Comparison of ENCODE assay signal across 9 cellular contexts in genomic region chr1:94543003-94543402, GRCh38. TPM values are rescaled to one million over a fixed set of nuclear protein-coding genes. Genes with fewer than 3 reads are reported as not detected.
DNase-seq lines count a peak whose midpoint lies in the region; ATAC-seq and TF ChIP-seq lines count a peak whose summit lies in the region.
"Had no signal": no experiment of that assay in that cellular context is flagged by ENCODE, and none has a peak within 500 bp of the region (broad histone marks: within the 10 kb centered on the region; RNA-seq: fewer than 3 reads in every experiment).

No MANE protein-coding gene starts in this region.

- H3K27ac ChIP-seq in heart left ventricle = peak overlapping the region; percentile 80 to 95 (median 92)
- no peak overlapping the region for H3K27ac ChIP-seq in iPS-20b (ENCODE audit: low read length)
- peak overlapping the region in 3 of 4 donors; percentile 85 to 96 (median 88) for H3K27ac ChIP-seq in upper lobe of left lung
- peak overlapping the region in 1 of 4 donors; percentile 93 for H3K27ac ChIP-seq in body of pancreas

- H3K36me3 Mint-ChIP-seq in activated T-helper 2 cell treated with anti-CD3 and anti-CD28 coated beads, Interferon-gamma antibody, Interleukin-2, Interleukin-4, amounts not matched to agents 10 μg/mL and 5 μg/mL and 100 μg/mL, durations not matched to agents 14 hours and 24 hours and 36 hours (ENCODE audit: low read depth) = no peaks in the 10 kb centered on the region

- H3K9me3 ChIP-seq in heart left ventricle (no peaks in the 10 kb centered on the region), iPS-20b (ENCODE audit: insufficient read depth, low read depth, low read length) (no peaks in the 10 kb centered on the region), upper lobe of left lung (no peaks in the 10 kb centered on the region), body of pancreas (no peaks in the 10 kb centered on the region)

- peaks cover 76% of the 10 kb centered on the region for H3K27me3 Mint-ChIP-seq in activated T-helper 2 cell treated with anti-CD3 and anti-CD28 coated beads, Interferon-gamma antibody, Interleukin-2, Interleukin-4, amounts not matched to agents 10 μg/mL and 5 μg/mL and 100 μg/mL, durations not matched to agents 14 hours and 24 hours and 36 hours (ENCODE audit: low read depth)

- H3K4me1 Mint-ChIP-seq in activated T-helper 2 cell treated with anti-CD3 and anti-CD28 coated beads, Interferon-gamma antibody, Interleukin-2, Interleukin-4, amounts not matched to agents 10 μg/mL and 5 μg/mL and 100 μg/mL, durations not matched to agents 14 hours and 24 hours and 36 hours (ENCODE audit: low read depth) = peaks cover 21% of the 10 kb centered on the region

- H3K9ac ChIP-seq in iPS-20b (ENCODE audit: low read depth, low read length) = no peak overlapping the region

- no peak for ATAC-seq in heart left ventricle
- no peak for ATAC-seq in Right ventricle myocardium superior (ENCODE audit: poor library complexity)
- ATAC-seq in upper lobe of left lung (ENCODE audit: low FRiP score in 2 of 2) = no peak
- no peak for ATAC-seq in body of pancreas

- intact Hi-C loops in heart left ventricle (cut with DNase I) = loop anchor here in 5 of 10 donors (5.0 to 10.0 kb wide), 7 partner anchors 52 to 259 kb away; no protein-coding TSS in a partner anchor
- intact Hi-C loops in Right ventricle myocardium superior (cut with DNase I) = no loop called here
- intact Hi-C loops in activated T-helper 2 cell treated with anti-CD3 and anti-CD28 coated beads, Interferon-gamma antibody, Interleukin-2, Interleukin-4, amounts not matched to agents 10 μg/mL and 5 μg/mL and 100 μg/mL, durations not matched to agents 14 hours and 24 hours and 36 hours (cut with micrococcal nuclease) = loop anchor here (10.0 kb wide), 1 partner anchor 128 kb away; the partner anchor contains the start of gene ABCD3
- intact Hi-C loops in body of pancreas (cut with DNase I) = no loop called here

- TF ChIP-seq CTCF in heart left ventricle (IDR thresholded peaks at IDR 0.05) (no peak), upper lobe of left lung (IDR thresholded peaks at IDR 0.05) (no peak), body of pancreas (IDR thresholded peaks at IDR 0.05) (no peak)

- H3K36me3 ChIP-seq in heart left ventricle (peaks cover 0 to 3% (median 0%) of the 10 kb centered on the region in 9 donors), iPS-20b (ENCODE audit: insufficient read depth, low read depth, low read length) (no peaks in the 10 kb centered on the region), upper lobe of left lung (no peaks in the 10 kb centered on the region), body of pancreas (replicated peaks in 1 of 2; ENCODE audit: insufficient read depth in 1 of 2, low read depth in 2 of 2) (no peaks in the 10 kb centered on the region)

- no peak for TF ChIP-seq EP300 in upper lobe of left lung (IDR thresholded peaks at IDR 0.05)

- H3K4me3 ChIP-seq in heart left ventricle (peak overlapping the region in 10 of 12 donors; percentile 48 to 87 (median 74)), iPS-20b (ENCODE audit: low read length) (peak overlapping the region; percentile 85), upper lobe of left lung (peak overlapping the region in 3 of 4 donors; percentile 77 to 86 (median 84)), body of pancreas (no peak overlapping the region)

- H3K4me3 Mint-ChIP-seq in activated T-helper 2 cell treated with anti-CD3 and anti-CD28 coated beads, Interferon-gamma antibody, Interleukin-2, Interleukin-4, amounts not matched to agents 10 μg/mL and 5 μg/mL and 100 μg/mL, durations not matched to agents 14 hours and 24 hours and 36 hours (ENCODE audit: low read depth) = peak overlapping the region; percentile 83

- peaks cover 0 to 32% (median 24%) of the 10 kb centered on the region in 12 donors for H3K4me1 ChIP-seq in heart left ventricle
- H3K4me1 ChIP-seq in iPS-20b (ENCODE audit: insufficient read depth, low read length) = peaks cover 13% of the 10 kb centered on the region
- peaks cover 3 to 27% (median 17%) of the 10 kb centered on the region in 4 donors for H3K4me1 ChIP-seq in upper lobe of left lung
- H3K4me1 ChIP-seq in body of pancreas = peaks cover 48% of the 10 kb centered on the region

- no peaks in the 10 kb centered on the region for H3K27me3 ChIP-seq in heart left ventricle
- H3K27me3 ChIP-seq in iPS-20b (ENCODE audit: insufficient read depth, low read length) = peaks cover 48% of the 10 kb centered on the region
- H3K27me3 ChIP-seq in upper lobe of left lung = no peaks in the 10 kb centered on the region
- H3K27me3 ChIP-seq in body of pancreas = no peaks in the 10 kb centered on the region

- 4 to 24% (median 14%) methylated on average over 1 of the region's 1 CpG for WGBS in heart left ventricle, 4 donors
- 0 to 10% methylated on average over 1 of the region's 1 CpG for WGBS in upper lobe of left lung, 2 donors
- 28 to 32% methylated on average over 1 of the region's 1 CpG for WGBS in body of pancreas, 2 donors

- H3K27ac Mint-ChIP-seq in activated T-helper 2 cell treated with anti-CD3 and anti-CD28 coated beads, Interferon-gamma antibody, Interleukin-2, Interleukin-4, amounts not matched to agents 10 μg/mL and 5 μg/mL and 100 μg/mL, durations not matched to agents 14 hours and 24 hours and 36 hours = no peak overlapping the region

- DNase-seq in heart left ventricle (no peak), Right ventricle myocardium superior (no peak), upper lobe of left lung (no peak), HUDEP-2 (lab: John Stamatoyannopoulos, UW; ENCODE audit: unreplicated experiment in 76 of 76) (no peak), body of pancreas (no peak)
- no peak for DNase-seq in activated T-helper 2 cell treated with anti-CD3 and anti-CD28 coated beads, Interferon-gamma antibody, Interleukin-2, Interleukin-4, amounts not matched to agents 10 μg/mL and 5 μg/mL and 100 μg/mL, durations not matched to agents 14 hours and 24 hours and 36 hours (ENCODE audit: low spot score)
- no peak for DNase-seq in activated CD8-positive, alpha-beta memory T cell treated with anti-CD3 and anti-CD28 coated beads, Interleukin-2, amount 50 U/mL, for 48 hours
- DNase-seq: NCI-H526 treated with DMSO at 0.1 percent for 48 hours had no signal

- no peak for TF ChIP-seq POLR2A in heart left ventricle (IDR thresholded peaks at IDR 0.05)
- TF ChIP-seq POLR2A in upper lobe of left lung (IDR thresholded peaks at IDR 0.05) = no peak
- no peak for TF ChIP-seq POLR2A in body of pancreas (IDR thresholded peaks at IDR 0.05)

- no peaks in the 10 kb centered on the region for H3K9me3 Mint-ChIP-seq in activated T-helper 2 cell treated with anti-CD3 and anti-CD28 coated beads, Interferon-gamma antibody, Interleukin-2, Interleukin-4, amounts not matched to agents 10 μg/mL and 5 μg/mL and 100 μg/mL, durations not matched to agents 14 hours and 24 hours and 36 hours

RNA-seq across cellular contexts. Expression of gene F3, which starts 1.4 kb away (rescaled TPM):
- total RNA-seq in heart left ventricle = 10 to 100 TPM; 28.6 to 88.8 (median 50.1) TPM
- polyA plus RNA-seq in heart left ventricle = 10 to 100 TPM; 25.4 to 36.4 TPM
- 21.5 TPM for total RNA-seq in Right ventricle myocardium superior
- 0.74 and 1.0 TPM in 2 replicates for total RNA-seq in activated T-helper 2 cell treated with anti-CD3 and anti-CD28 coated beads, Interferon-gamma antibody, Interleukin-2, Interleukin-4, amounts not matched to agents 10 μg/mL and 5 μg/mL and 100 μg/mL, durations not matched to agents 14 hours and 24 hours and 36 hours
- total RNA-seq in upper lobe of left lung = 100 to 1,000 TPM in 2 of 6 donors, 10 to 100 TPM in 4; 52.4 to 210 (median 80.9) TPM
- total RNA-seq in body of pancreas = 10 to 100 TPM; 37.9 to 85.4 TPM

Comparison
In these comparisons a context has a peak if more than half of its experiments do, and no peak if none do; other contexts are left out.
1. H3K4me3 ChIP-seq: peak in heart left ventricle (10 of 12), iPS-20b (single experiment) and upper lobe of left lung (3 of 4); none in body of pancreas (0 of 2).
2. RNA of gene F3, which starts 1.4 kb away (total RNA-seq): 52.4 to 210 TPM in upper lobe of left lung, 37.9 to 85.4 TPM in body of pancreas, 28.6 to 88.8 TPM in heart left ventricle and 21.5 TPM in Right ventricle myocardium superior (single experiment); 0.74 to 1.0 TPM in activated T-helper 2 cell treated with anti-CD3 and anti-CD28 coated beads, Interferon-gamma antibody, Interleukin-2, Interleukin-4, amounts not matched to agents 10 μg/mL and 5 μg/mL and 100 μg/mL, durations not matched to agents 14 hours and 24 hours and 36 hours; every median in the first group is over 10 times any median in the second.